2 cellular contexts compared by ENCODE assay signal in the genomic region with DNA sequence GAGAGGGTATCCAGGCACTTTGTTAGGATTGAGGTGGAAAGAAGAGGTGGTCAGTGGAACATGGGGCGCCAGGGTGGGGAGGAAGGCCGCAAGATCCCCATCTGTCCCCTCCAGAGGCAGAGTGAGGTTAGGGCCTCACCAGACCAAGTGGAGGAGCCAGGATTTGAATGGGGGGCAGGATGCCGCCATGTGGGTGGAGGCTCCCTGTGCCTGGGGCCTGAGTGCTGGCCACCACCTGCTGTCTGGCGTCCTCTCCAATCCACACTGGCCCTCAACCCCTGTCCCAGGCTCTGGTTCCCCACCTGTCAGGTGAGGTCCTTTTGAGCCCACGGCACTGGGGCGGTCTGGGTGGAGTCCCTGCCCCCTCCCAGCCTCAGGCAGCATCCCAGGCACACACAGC.
TF ChIP-seq lines count a peak whose summit lies in the region.

No MANE protein-coding gene starts in this region.

TF ChIP-seq in IMR-90, 13 proteins besides CTCF, POLR2A, EP300 and RAD21:
- TF ChIP-seq RCOR1 (IDR thresholded peaks at IDR 0.05; ENCODE audit: insufficient replicate concordance, low read length) (no peak), MXI1 (IDR thresholded peaks at IDR 0.05; ENCODE audit: borderline replicate concordance, low read depth, low read length) (no peak), SMC3 (IDR thresholded peaks at IDR 0.05; ENCODE audit: low read depth, low read length) (no peak), FOS (IDR thresholded peaks at IDR 0.05; ENCODE audit: low read depth, low read length) (no peak), BHLHE40 (IDR thresholded peaks at IDR 0.05; ENCODE audit: low read depth, low read length) (no peak), RFX5 (IDR thresholded peaks at IDR 0.05; ENCODE audit: low read depth, low read length) (no peak), CEBPB (IDR thresholded peaks at IDR 0.05; ENCODE audit: low read depth, low read length) (no peak), MAZ (IDR thresholded peaks at IDR 0.05; ENCODE audit: borderline replicate concordance, low read depth, low read length) (no peak), MAFK (IDR thresholded peaks at IDR 0.05; ENCODE audit: low read depth, low read length) (no peak), USF2 (IDR thresholded peaks at IDR 0.05; ENCODE audit: low read depth, low read length) (no peak), NFE2L2 (IDR thresholded peaks at IDR 0.05; ENCODE audit: low read depth, low read length) (no peak), CHD1 (IDR thresholded peaks at IDR 0.05; ENCODE audit: low read depth, low read length) (no peak)
- TF ChIP-seq, protein P1, sequence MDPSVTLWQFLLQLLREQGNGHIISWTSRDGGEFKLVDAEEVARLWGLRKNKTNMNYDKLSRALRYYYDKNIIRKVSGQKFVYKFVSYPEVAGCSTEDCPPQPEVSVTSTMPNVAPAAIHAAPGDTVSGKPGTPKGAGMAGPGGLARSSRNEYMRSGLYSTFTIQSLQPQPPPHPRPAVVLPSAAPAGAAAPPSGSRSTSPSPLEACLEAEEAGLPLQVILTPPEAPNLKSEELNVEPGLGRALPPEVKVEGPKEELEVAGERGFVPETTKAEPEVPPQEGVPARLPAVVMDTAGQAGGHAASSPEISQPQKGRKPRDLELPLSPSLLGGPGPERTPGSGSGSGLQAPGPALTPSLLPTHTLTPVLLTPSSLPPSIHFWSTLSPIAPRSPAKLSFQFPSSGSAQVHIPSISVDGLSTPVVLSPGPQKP (IDR thresholded peaks at IDR 0.05; ENCODE audit: borderline replicate concordance, low read depth, low read length): no peak

TF ChIP-seq in H1, 55 proteins besides CTCF, POLR2A, EP300 and RAD21:
- TF ChIP-seq HDAC6 (IDR thresholded peaks at IDR 0.05; ENCODE audit: low read depth, low read length) (no peak), BCL11A (IDR thresholded peaks at IDR 0.05; ENCODE audit: low read depth in 2 of 2, low read length in 2 of 2) (no peak), POU5F1 (IDR thresholded peaks at IDR 0.05; ENCODE audit: low read depth, low read length) (no peak)
